In the genomic region with DNA sequence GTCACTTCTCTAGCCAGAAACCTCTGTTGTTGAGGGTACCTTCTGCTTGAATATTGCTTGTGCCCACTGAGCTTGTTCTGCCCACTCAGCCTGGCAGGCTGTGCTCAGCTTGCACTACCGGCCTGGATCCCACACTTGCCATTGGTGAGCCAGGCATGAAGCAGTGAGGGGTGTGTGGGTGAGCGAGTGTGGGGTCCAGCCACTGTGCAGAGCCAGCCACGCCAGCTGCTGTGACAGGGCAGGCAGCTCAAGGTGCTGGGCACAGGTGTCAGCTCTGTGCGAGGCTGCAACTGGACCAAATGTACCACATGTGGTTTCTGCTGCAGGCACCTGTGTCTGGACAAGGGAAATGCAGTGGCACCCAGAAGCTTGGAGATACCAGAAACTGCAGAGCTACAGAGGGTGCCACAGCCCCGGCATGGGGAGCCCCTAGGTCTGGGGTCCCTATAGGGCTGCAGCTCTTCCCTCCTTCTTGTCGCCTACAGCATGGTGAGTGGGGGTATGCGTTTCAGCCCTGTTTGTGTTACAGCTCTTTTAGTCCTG, we compare ENCODE assay signal across 19 cellular contexts.
DNase-seq lines count a peak whose midpoint lies in the region; ATAC-seq and TF ChIP-seq lines count a peak whose summit lies in the region.
"Had no signal": no experiment of that assay in that cellular context is flagged by ENCODE, and none has a peak within 500 bp of the region (broad histone marks: within the 10 kb centered on the region; RNA-seq: fewer than 3 reads in every experiment).

No MANE protein-coding gene starts in this region.

- H3K27ac Mint-ChIP-seq in chondrocyte (ENCODE audit: unreplicated experiment), result no peak overlapping the region
- H3K27ac Mint-ChIP-seq in stimulated activated memory B cell treated with anti-CD40 and anti-IgM and Interleukin-4, amounts not matched to agents 10 μg/mL and 1 μg/mL and 100 μg/mL, for 72 hours, result no peak overlapping the region
- no peak overlapping the region for H3K27ac Mint-ChIP-seq in effector memory CD8-positive, alpha-beta T cell
- H3K27ac Mint-ChIP-seq: CD4-positive, CD25-positive, alpha-beta regulatory T cell; CD8-positive, alpha-beta memory T cell had no signal

- intact Hi-C loops in lower lobe of right lung (cut with DNase I), result no loop called here
- intact Hi-C loops in Right ventricle myocardium superior (cut with DNase I), result no loop called here

- H3K4me3 ChIP-seq in lower lobe of right lung (no peak overlapping the region), osteoblast (ENCODE audit: insufficient read depth, low read length) (no peak overlapping the region)
- H3K4me3 ChIP-seq: GM12878, HAP-1 had no signal

- TF ChIP-seq CTCF in chondrocyte (IDR thresholded peaks at IDR 0.05) (no peak), lower lobe of right lung (IDR thresholded peaks at IDR 0.05) (no peak), osteoblast (IDR thresholded peaks at IDR 0.05; ENCODE audit: extremely low read depth, low read depth, low read length) (no peak)

- H3K9me3 ChIP-seq in lower lobe of right lung (no peaks in the 10 kb centered on the region), osteoblast (ENCODE audit: low read depth, low read length) (no peaks in the 10 kb centered on the region)
- H3K9me3 ChIP-seq: BE2C, HAP-1 had no signal

- H3K27me3 Mint-ChIP-seq in chondrocyte (ENCODE audit: low read depth), result peaks cover 12% of the 10 kb centered on the region
- H3K27me3 Mint-ChIP-seq in stimulated activated memory B cell treated with anti-CD40 and anti-IgM and Interleukin-4, amounts not matched to agents 10 μg/mL and 1 μg/mL and 100 μg/mL, for 72 hours, result peaks cover 8% of the 10 kb centered on the region
- no peaks in the 10 kb centered on the region for H3K27me3 Mint-ChIP-seq in effector memory CD8-positive, alpha-beta T cell
- H3K27me3 Mint-ChIP-seq: CD4-positive, CD25-positive, alpha-beta regulatory T cell had no signal

- H3K27ac ChIP-seq in lower lobe of right lung (no peak overlapping the region), osteoblast (ENCODE audit: low read depth, low read length) (no peak overlapping the region)

- no peak overlapping the region for H2AFZ ChIP-seq in osteoblast (ENCODE audit: low read length)

- H3K4me1 ChIP-seq in lower lobe of right lung (no peaks in the 10 kb centered on the region), osteoblast (ENCODE audit: insufficient read depth, low read length) (no peaks in the 10 kb centered on the region)
- H3K4me1 ChIP-seq: BE2C, HAP-1 had no signal

- H3K27me3 ChIP-seq in lower lobe of right lung (ENCODE audit: low read depth), result no peaks in the 10 kb centered on the region
- no peaks in the 10 kb centered on the region for H3K27me3 ChIP-seq in osteoblast (ENCODE audit: insufficient read depth, low read length)
- H3K27me3 ChIP-seq: BE2C had no signal

- H3K9me3 Mint-ChIP-seq in chondrocyte (ENCODE audit: low read depth), result peaks cover 6% of the 10 kb centered on the region
- no peaks in the 10 kb centered on the region for H3K9me3 Mint-ChIP-seq in stimulated activated memory B cell treated with anti-CD40 and anti-IgM and Interleukin-4, amounts not matched to agents 10 μg/mL and 1 μg/mL and 100 μg/mL, for 72 hours
- H3K9me3 Mint-ChIP-seq in effector memory CD8-positive, alpha-beta T cell, result peaks cover 0 to 16% of the 10 kb centered on the region in 2 donors

- no peaks in the 10 kb centered on the region for H4K20me1 ChIP-seq in osteoblast (ENCODE audit: insufficient read depth, low read length)

- DNase-seq in chondrocyte (ENCODE audit: low spot score), result peak; percentile 59
- DNase-seq in lower lobe of right lung, result peak; percentile 21
- peak; percentile 27 for DNase-seq in osteoblast (ENCODE audit: insufficient read length, low spot score, missing footprints)
- no peak for DNase-seq in Right ventricle myocardium superior
- no peak for DNase-seq in medulla oblongata (ENCODE audit: extremely low spot score)
- no peak for DNase-seq in effector memory CD8-positive, alpha-beta T cell
- DNase-seq: ACHN; BE2C; C1 segment of cervical spinal cord; CD4-positive, CD25-positive, alpha-beta regulatory T cell; CD8-positive, alpha-beta memory T cell; COR-L47; DMS 273 treated with DMSO at 0.1 percent for 48 hours; DND-41; EL had no signal

- H3K4me3 Mint-ChIP-seq in chondrocyte (ENCODE audit: unreplicated experiment), result no peak overlapping the region
- no peak overlapping the region for H3K4me3 Mint-ChIP-seq in stimulated activated memory B cell treated with anti-CD40 and anti-IgM and Interleukin-4, amounts not matched to agents 10 μg/mL and 1 μg/mL and 100 μg/mL, for 72 hours
- no peak overlapping the region for H3K4me3 Mint-ChIP-seq in effector memory CD8-positive, alpha-beta T cell
- H3K4me3 Mint-ChIP-seq: CD4-positive, CD25-positive, alpha-beta regulatory T cell; CD8-positive, alpha-beta memory T cell had no signal

- H3K4me2 ChIP-seq in osteoblast (ENCODE audit: insufficient read depth, low read length), result no peak overlapping the region

- no peaks in the 10 kb centered on the region for H3K79me2 ChIP-seq in osteoblast (ENCODE audit: insufficient read depth, low read length)

- no peaks in the 10 kb centered on the region for H3K36me3 Mint-ChIP-seq in chondrocyte (ENCODE audit: low read depth)
- no peaks in the 10 kb centered on the region for H3K36me3 Mint-ChIP-seq in stimulated activated memory B cell treated with anti-CD40 and anti-IgM and Interleukin-4, amounts not matched to agents 10 μg/mL and 1 μg/mL and 100 μg/mL, for 72 hours
- no peaks in the 10 kb centered on the region for H3K36me3 Mint-ChIP-seq in effector memory CD8-positive, alpha-beta T cell (ENCODE audit: insufficient read depth)
- H3K36me3 Mint-ChIP-seq: CD4-positive, CD25-positive, alpha-beta regulatory T cell; CD8-positive, alpha-beta memory T cell had no signal

- no peaks in the 10 kb centered on the region for H3K4me1 Mint-ChIP-seq in chondrocyte (ENCODE audit: low read depth)
- H3K4me1 Mint-ChIP-seq in stimulated activated memory B cell treated with anti-CD40 and anti-IgM and Interleukin-4, amounts not matched to agents 10 μg/mL and 1 μg/mL and 100 μg/mL, for 72 hours, result no peaks in the 10 kb centered on the region
- no peaks in the 10 kb centered on the region for H3K4me1 Mint-ChIP-seq in effector memory CD8-positive, alpha-beta T cell (ENCODE audit: low read depth in 2 of 2)
- H3K4me1 Mint-ChIP-seq: CD4-positive, CD25-positive, alpha-beta regulatory T cell; CD8-positive, alpha-beta memory T cell had no signal

- ATAC-seq in lower lobe of right lung (peak; percentile 12 to 45), HG03175 (IDR thresholded peaks at IDR 0.05; ENCODE audit: unreplicated experiment) (no peak), Right ventricle myocardium superior (ENCODE audit: poor library complexity) (no peak)
- ATAC-seq in stimulated activated memory B cell treated with anti-CD40 and anti-IgM and Interleukin-4, amounts not matched to agents 10 μg/mL and 1 μg/mL and 100 μg/mL, for 72 hours, result peak; percentile 25
- no peak for ATAC-seq in effector memory CD8-positive, alpha-beta T cell (replicated peaks)
- ATAC-seq: GM12878 had no signal

- H3K36me3 ChIP-seq in lower lobe of right lung (no peaks in the 10 kb centered on the region), osteoblast (ENCODE audit: insufficient read depth, low read length) (no peaks in the 10 kb centered on the region)
- H3K36me3 ChIP-seq: BE2C, HAP-1 had no signal

Comparison
In these comparisons a context has a peak if more than half of its experiments do, and no peak if none do; other contexts are left out.
1. DNase-seq: peak in chondrocyte (single experiment), lower lobe of right lung (single experiment) and osteoblast (single experiment); none in Right ventricle myocardium superior (single experiment), medulla oblongata (single experiment) and effector memory CD8-positive, alpha-beta T cell (0 of 3).
2. ATAC-seq: peak in lower lobe of right lung (2 of 2) and stimulated activated memory B cell treated with anti-CD40 and anti-IgM and Interleukin-4, amounts not matched to agents 10 μg/mL and 1 μg/mL and 100 μg/mL, for 72 hours (single experiment); none in HG03175 (single experiment), Right ventricle myocardium superior (single experiment) and effector memory CD8-positive, alpha-beta T cell (single experiment).